ENCODE assay signal across 27 cellular contexts in the genomic region with DNA sequence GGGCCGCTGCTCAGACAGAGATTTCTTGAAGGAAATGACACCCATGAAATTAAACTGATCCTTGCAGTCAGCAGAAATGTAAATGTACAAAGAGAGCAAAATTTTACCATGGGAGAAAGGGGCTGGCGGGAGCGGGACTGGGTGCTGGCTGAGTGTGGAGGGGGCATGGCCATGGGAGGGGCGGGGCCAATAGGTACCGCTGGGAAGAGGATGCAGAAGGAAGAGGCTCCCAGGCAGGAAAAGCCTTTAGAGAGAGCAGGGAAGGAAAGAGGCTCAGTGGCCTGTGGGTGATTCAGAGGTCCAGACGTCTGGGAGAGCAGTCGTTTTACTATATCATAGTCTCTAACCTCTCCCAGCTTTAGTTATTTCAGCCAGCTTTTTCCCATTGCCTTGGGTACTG.
"Had no signal": no experiment of that assay in that cellular context is flagged by ENCODE, and none has a peak within 500 bp of the region (broad histone marks: within the 10 kb centered on the region; RNA-seq: fewer than 3 reads in every experiment).

No MANE protein-coding gene starts in this region.

- H3K4me1 Mint-ChIP-seq: memory B cell; naive B cell; neural progenitor cell; stimulated activated naive B cell treated with anti-CD40 and anti-IgM and Interleukin-4, amounts not matched to agents 10 μg/mL and 1 μg/mL and 100 μg/mL, for 72 hours had no signal

- DNase-seq: colonic mucosa; effector CD8-positive, alpha-beta T cell; foreskin keratinocyte; heart left ventricle; hippocampal formation; kidney; mucosa of descending colon; naive B cell; right lobe of liver; small intestine; stimulated activated CD4-positive, alpha-beta T cell treated with anti-CD3 and anti-CD28 coated beads, Interleukin-15, amount 100 ng/mL, for 24 hours; stimulated activated CD4-positive, alpha-beta T cell treated with anti-CD3 and anti-CD28 coated beads, Interleukin-2, amount 100 ng/mL, for 48 hours; stimulated activated naive B cell treated with anti-CD40 and anti-IgM and Interleukin-4, amounts not matched to agents 10 μg/mL and 1 μg/mL and 100 μg/mL, for 72 hours had no signal

- H3K4me3 Mint-ChIP-seq: dendritic cell treated with granulocyte-macrophage colony-stimulating factor and Interleukin-4, amounts not matched to agents 40 ng/mL and 50 ng/mL, for 4 days; memory B cell; mesothelial cell of epicardium; naive B cell; natural killer cell treated with Interleukin-12 subunit alpha and Interleukin-12 subunit beta and Interleukin-15 and Interleukin-18, amount 100 ng/mL, for 72 hours; neural progenitor cell; stimulated activated naive B cell treated with anti-CD40 and anti-IgM and Interleukin-4, amounts not matched to agents 10 μg/mL and 1 μg/mL and 100 μg/mL, for 72 hours; stimulated activated naive CD8-positive, alpha-beta T cell treated with anti-CD3 and anti-CD28 coated beads, Interleukin-15, Interleukin-2, amounts not matched to agents 100 ng/mL and 50 ng/mL, for 24 hours had no signal

- H3K27me3 Mint-ChIP-seq: dendritic cell treated with granulocyte-macrophage colony-stimulating factor and Interleukin-4, amounts not matched to agents 40 ng/mL and 50 ng/mL, for 4 days; naive B cell; natural killer cell treated with Interleukin-12 subunit alpha and Interleukin-12 subunit beta and Interleukin-15 and Interleukin-18, amount 100 ng/mL, for 72 hours; stimulated activated naive B cell treated with anti-CD40 and anti-IgM and Interleukin-4, amounts not matched to agents 10 μg/mL and 1 μg/mL and 100 μg/mL, for 72 hours; stimulated activated naive CD8-positive, alpha-beta T cell treated with anti-CD3 and anti-CD28 coated beads, Interleukin-15, Interleukin-2, amounts not matched to agents 100 ng/mL and 50 ng/mL, for 24 hours had no signal

- H3K36me3 ChIP-seq: colonic mucosa, esophagus muscularis mucosa, gastroesophageal sphincter, heart left ventricle, neural progenitor cell, right lobe of liver, thoracic aorta, tibial nerve, upper lobe of left lung had no signal

- H3K9me3 Mint-ChIP-seq: stimulated activated naive CD8-positive, alpha-beta T cell treated with anti-CD3 and anti-CD28 coated beads, Interleukin-15, Interleukin-2, amounts not matched to agents 100 ng/mL and 50 ng/mL, for 24 hours had no signal

- H3K4me3 ChIP-seq: colonic mucosa, esophagus muscularis mucosa, gastroesophageal sphincter, heart left ventricle, lung, mucosa of descending colon, neural progenitor cell, right lobe of liver, thoracic aorta, tibial nerve, upper lobe of left lung had no signal

- ATAC-seq: foreskin keratinocyte; gastroesophageal sphincter; heart left ventricle; left lobe of liver; mucosa of descending colon; natural killer cell treated with Interleukin-12 subunit alpha and Interleukin-12 subunit beta and Interleukin-15 and Interleukin-18, amount 100 ng/mL, for 72 hours; right lobe of liver; stimulated activated naive B cell treated with anti-CD40 and anti-IgM and Interleukin-4, amounts not matched to agents 10 μg/mL and 1 μg/mL and 100 μg/mL, for 72 hours had no signal

- H3K27me3 ChIP-seq: colonic mucosa, esophagus muscularis mucosa, neural progenitor cell, right lobe of liver, tibial nerve, upper lobe of left lung had no signal

- H3K27ac Mint-ChIP-seq: dendritic cell treated with granulocyte-macrophage colony-stimulating factor and Interleukin-4, amounts not matched to agents 40 ng/mL and 50 ng/mL, for 4 days; memory B cell; mesothelial cell of epicardium; naive B cell; natural killer cell treated with Interleukin-12 subunit alpha and Interleukin-12 subunit beta and Interleukin-15 and Interleukin-18, amount 100 ng/mL, for 72 hours; neural progenitor cell; progenitor cell of endocrine pancreas; stimulated activated naive B cell treated with anti-CD40 and anti-IgM and Interleukin-4, amounts not matched to agents 10 μg/mL and 1 μg/mL and 100 μg/mL, for 72 hours; stimulated activated naive CD8-positive, alpha-beta T cell treated with anti-CD3 and anti-CD28 coated beads, Interleukin-15, Interleukin-2, amounts not matched to agents 100 ng/mL and 50 ng/mL, for 24 hours had no signal

- H3K36me3 Mint-ChIP-seq: memory B cell; mesothelial cell of epicardium; naive B cell; natural killer cell treated with Interleukin-12 subunit alpha and Interleukin-12 subunit beta and Interleukin-15 and Interleukin-18, amount 100 ng/mL, for 72 hours; neural progenitor cell; stimulated activated naive B cell treated with anti-CD40 and anti-IgM and Interleukin-4, amounts not matched to agents 10 μg/mL and 1 μg/mL and 100 μg/mL, for 72 hours had no signal
